ENCODE assay signal across 1 cellular context in the genomic region with DNA sequence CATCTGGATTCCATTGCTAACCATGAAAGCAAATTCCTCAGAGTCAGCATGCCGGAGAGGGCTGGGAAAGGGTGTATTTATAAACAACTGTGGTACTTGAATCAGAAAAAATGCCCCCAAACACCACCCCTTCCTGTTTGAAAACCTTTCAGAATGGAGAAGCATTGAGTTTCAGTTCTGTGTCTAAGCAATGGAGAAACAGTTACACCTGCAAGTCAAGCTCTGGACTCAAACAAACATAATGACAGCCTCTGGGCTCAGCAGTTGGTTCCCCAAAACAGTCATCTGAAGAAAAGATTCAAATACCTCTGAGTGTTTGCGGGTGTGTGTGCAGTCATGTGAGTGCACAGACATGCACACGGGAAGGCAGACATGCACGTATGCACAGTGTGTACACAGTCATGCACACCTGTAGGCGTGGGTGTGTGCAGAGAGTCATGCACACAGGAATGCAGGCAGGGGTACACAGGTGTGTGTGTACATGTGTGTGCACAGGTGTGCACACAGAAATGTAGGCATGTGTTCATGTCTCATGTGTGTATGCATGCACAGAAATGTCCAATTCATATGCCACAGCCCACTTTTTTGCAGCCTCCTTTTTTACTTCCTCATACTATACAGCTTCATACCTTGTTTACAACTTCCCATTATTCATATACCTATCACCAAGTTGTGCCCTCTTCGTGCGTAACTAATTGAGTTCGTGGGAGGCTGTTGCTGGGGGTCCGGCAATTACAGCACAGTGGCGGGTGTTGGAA.
TF ChIP-seq lines count a peak whose summit lies in the region.

No MANE protein-coding gene starts in this region.

TF ChIP-seq in SK-N-SH, 30 proteins besides CTCF, POLR2A, EP300 and RAD21 (continued from another document):
- TF ChIP-seq YY1 (IDR thresholded peaks at IDR 0.05; ENCODE audit: low read depth) (no peak), ELF1 (IDR thresholded peaks at IDR 0.05) (no peak)
